12 cellular contexts compared by ENCODE assay signal in genomic region chr1:202205523-202206190, GRCh38. TPM values are rescaled to one million over a fixed set of nuclear protein-coding genes. Genes with fewer than 3 reads are reported as not detected.
DNase-seq lines count a peak whose midpoint lies in the region; ATAC-seq and TF ChIP-seq lines count a peak whose summit lies in the region.
"Had no signal": no experiment of that assay in that cellular context is flagged by ENCODE, and none has a peak within 500 bp of the region (broad histone marks: within the 10 kb centered on the region; RNA-seq: fewer than 3 reads in every experiment).

No MANE protein-coding gene starts in this region.

- H2AFZ ChIP-seq in Karpas-422 (ENCODE audit: low read length), result no peak overlapping the region
- no peak overlapping the region for H2AFZ ChIP-seq in mammary epithelial cell (ENCODE audit: low read depth, low read length)

- no peaks in the 10 kb centered on the region for H4K20me1 ChIP-seq in Karpas-422 (ENCODE audit: insufficient read depth, low read depth, low read length)
- H4K20me1 ChIP-seq in mammary epithelial cell (ENCODE audit: insufficient read depth, low read length), result no peaks in the 10 kb centered on the region

- dilution Hi-C loops in mammary epithelial cell (cut with HindIII; ENCODE audit: low sequenced_read_pairs), result no loop called here

- H3K9ac ChIP-seq in Karpas-422 (ENCODE audit: low read length) (no peak overlapping the region), mammary epithelial cell (ENCODE audit: insufficient read depth, low read length) (no peak overlapping the region), colonic mucosa (ENCODE audit: low read depth in 2 of 2, low read length in 2 of 2) (no peak overlapping the region)

- 69% methylated on average over 4 of the region's 5 CpGs for WGBS in mammary epithelial cell (ENCODE audit: low coverage, missing lambda C conversion rate)

- TF ChIP-seq CTCF in mammary epithelial cell (conservative IDR thresholded peaks at IDR 0.05 in 1 of 2, IDR thresholded peaks at IDR 0.05 in 1 of 2; ENCODE audit: extremely low read depth in 1 of 2, insufficient read depth in 1 of 2, low read depth in 1 of 2, low read length in 2 of 2) (peak; percentile 6 to 39), mucosa of descending colon (IDR thresholded peaks at IDR 0.05) (no peak), colonic mucosa (IDR thresholded peaks at IDR 0.05) (no peak), gastrocnemius medialis (IDR thresholded peaks at IDR 0.05 in 4 of 5, conservative IDR thresholded peaks at IDR 0.05 in 1 of 5) (no peak)

- no peaks in the 10 kb centered on the region for H3K9me2 ChIP-seq in Karpas-422 (replicated peaks; ENCODE audit: insufficient read depth, low read length)

- CTCF ChIA-PET in mammary epithelial cell (lab: Charles Lee; ENCODE audit: low non-redundant PET), result no interaction called here

- DNase-seq in CD1c-positive myeloid dendritic cell (ENCODE audit: extremely low spot score) (peak; percentile 17), Karpas-422 (peak; percentile 52), mammary epithelial cell (no peak), mucosa of descending colon (peak in 1 of 3 donors; percentile 57), colonic mucosa (no peak), anterior cingulate cortex (lab: John Stamatoyannopoulos, UW) (no peak), gastrocnemius medialis (no peak)
- DNase-seq: CD8-positive, alpha-beta memory T cell; effector CD8-positive, alpha-beta T cell; T-helper 2 cell had no signal

- H3K4me1 ChIP-seq in Karpas-422 (ENCODE audit: low read length), result no peaks in the 10 kb centered on the region
- no peaks in the 10 kb centered on the region for H3K4me1 ChIP-seq in mammary epithelial cell (ENCODE audit: insufficient read depth, low read length)
- no peaks in the 10 kb centered on the region for H3K4me1 ChIP-seq in mucosa of descending colon (ENCODE audit: low read depth)
- H3K4me1 ChIP-seq in colonic mucosa, result no peaks in the 10 kb centered on the region
- H3K4me1 ChIP-seq in gastrocnemius medialis, result peaks cover 13 to 14% of the 10 kb centered on the region in 2 donors

- BruUV-seq in mammary epithelial cell (replicated peaks; lab: Mats Ljungman, UMichigan), result no TSS peak

- TF ChIP-seq POLR2A in gastrocnemius medialis (IDR thresholded peaks at IDR 0.05), result no peak

- intact Hi-C loops in mammary epithelial cell (cut with micrococcal nuclease), result no loop called here
- intact Hi-C loops in mucosa of descending colon (cut with DNase I, micrococcal nuclease), result no loop called here
- intact Hi-C loops in colonic mucosa (cut with DNase I), result no loop called here
- intact Hi-C loops in gastrocnemius medialis (cut with DNase I; ENCODE audit: low total_unique reads), result no loop called here

- H3K27me3 ChIP-seq in Karpas-422 (ENCODE audit: low read length), result no peaks in the 10 kb centered on the region
- H3K27me3 ChIP-seq in mammary epithelial cell (ENCODE audit: insufficient read depth, low read length), result no peaks in the 10 kb centered on the region
- H3K27me3 ChIP-seq in colonic mucosa, result no peaks in the 10 kb centered on the region
- H3K27me3 ChIP-seq in gastrocnemius medialis, result no peaks in the 10 kb centered on the region

- in situ Hi-C loops in mammary epithelial cell (cut with MboI; ENCODE audit: low sequenced_read_pairs in 2 of 2) (loop anchor here in 1 of 2 donors (5.0 kb wide), 1 partner anchor 107 kb away; no protein-coding TSS in a partner anchor), gastrocnemius medialis (cut with MboI; ENCODE audit: low sequenced_read_pairs in 4 of 4) (no loop called here)

- H3K4me2 ChIP-seq in Karpas-422 (ENCODE audit: low read depth, low read length, poor library complexity, severe bottlenecking) (no peak overlapping the region), mammary epithelial cell (ENCODE audit: insufficient read depth, low read depth, low read length) (no peak overlapping the region)

- no peaks in the 10 kb centered on the region for H3K36me3 ChIP-seq in Karpas-422 (ENCODE audit: insufficient read depth, low read length)
- no peaks in the 10 kb centered on the region for H3K36me3 ChIP-seq in mammary epithelial cell (ENCODE audit: insufficient read depth, low read length)
- no peaks in the 10 kb centered on the region for H3K36me3 ChIP-seq in mucosa of descending colon (ENCODE audit: low read depth)
- H3K36me3 ChIP-seq in colonic mucosa, result no peaks in the 10 kb centered on the region
- H3K36me3 ChIP-seq in gastrocnemius medialis, result no peaks in the 10 kb centered on the region

- no peak overlapping the region for H3K4me3 ChIP-seq in Karpas-422 (ENCODE audit: low read length)
- no peak overlapping the region for H3K4me3 ChIP-seq in mammary epithelial cell (replicated peaks in 1 of 3; ENCODE audit: insufficient read depth in 1 of 3, low read depth in 2 of 3, low read length in 3 of 3)
- H3K4me3 ChIP-seq in mucosa of descending colon, result no peak overlapping the region
- H3K4me3 ChIP-seq in colonic mucosa, result no peak overlapping the region
- H3K4me3 ChIP-seq in gastrocnemius medialis, result no peak overlapping the region

- H3K27ac ChIP-seq in Karpas-422 (ENCODE audit: low read length), result no peak overlapping the region
- H3K27ac ChIP-seq in mammary epithelial cell (ENCODE audit: insufficient read depth, low read depth, low read length), result no peak overlapping the region
- H3K27ac ChIP-seq in colonic mucosa, result no peak overlapping the region
- H3K27ac ChIP-seq in gastrocnemius medialis, result no peak overlapping the region

- H3K79me2 ChIP-seq in Karpas-422 (ENCODE audit: low read length), result no peaks in the 10 kb centered on the region
- no peaks in the 10 kb centered on the region for H3K79me2 ChIP-seq in mammary epithelial cell (ENCODE audit: insufficient read depth, low read length)

- no peaks in the 10 kb centered on the region; the same call in 1 of the 2 replicates for H3K9me3 ChIP-seq in Karpas-422 (ENCODE audit: low read length)
- H3K9me3 ChIP-seq in mammary epithelial cell (replicated peaks; ENCODE audit: insufficient read depth, low read length), result no peaks in the 10 kb centered on the region
- no peaks in the 10 kb centered on the region for H3K9me3 ChIP-seq in mucosa of descending colon
- H3K9me3 ChIP-seq in colonic mucosa, result no peaks in the 10 kb centered on the region
- H3K9me3 ChIP-seq in gastrocnemius medialis, result no peaks in the 10 kb centered on the region

- ATAC-seq in mucosa of descending colon (peak; percentile 21), gastrocnemius medialis (no peak), HG03135 (IDR thresholded peaks at IDR 0.05; ENCODE audit: unreplicated experiment) (no peak)

RNA-seq across cellular contexts. Expression of gene LGR6, which starts 12.1 kb away (rescaled TPM):
- total RNA-seq in Karpas-422 (2014; rRNA removed; shearing (Covaris generic); ENCODE audit: low replicate concordance), result not detected in 2 replicates
- total RNA-seq in mammary epithelial cell (under 1 TPM; 0.45 to 0.50 TPM), mucosa of descending colon (1 to 10 TPM in 2 of 3 donors, under 1 TPM in 1; 0.66 to 4.2 (median 1.3) TPM), colonic mucosa (1 to 10 TPM; 1.3 to 1.6 TPM), gastrocnemius medialis (under 1 TPM in 1 of 4 donors, not detected in 3; 0.15 TPM)
- 0.15 TPM for polyA plus RNA-seq in mammary epithelial cell
- polyA minus RNA-seq in mammary epithelial cell, result not detected
- total RNA-seq: pulmonary artery endothelial cell had no signal

RNA-seq across cellular contexts. Expression of gene PTPN7, which starts 45.3 kb away (rescaled TPM):
- total RNA-seq in Karpas-422 (2014; rRNA removed; shearing (Covaris generic); ENCODE audit: low replicate concordance), result 33.4 and 39.2 TPM in 2 replicates
- total RNA-seq in mammary epithelial cell (not detected), mucosa of descending colon (1 to 10 TPM; 5.0 to 6.3 (median 6.1) TPM), colonic mucosa (1 to 10 TPM; 2.0 to 2.9 TPM), gastrocnemius medialis (under 1 TPM; 0.19 to 0.76 (median 0.49) TPM)
- 0.03 TPM for polyA plus RNA-seq in mammary epithelial cell
- not detected for polyA minus RNA-seq in mammary epithelial cell

Comparison
In these comparisons a context has a peak if more than half of its experiments do, and no peak if none do; other contexts are left out.
1. DNase-seq: peak in CD1c-positive myeloid dendritic cell (single experiment) and Karpas-422 (single experiment); none in mammary epithelial cell (single experiment), colonic mucosa (single experiment), anterior cingulate cortex (0 of 58) and gastrocnemius medialis (0 of 2).
2. CTCF ChIP-seq: peak in mammary epithelial cell (2 of 2); none in mucosa of descending colon (single experiment), colonic mucosa (single experiment) and gastrocnemius medialis (0 of 5).